8 cellular contexts compared by ENCODE assay signal in genomic region chr1:93608188-93609109, GRCh38.
DNase-seq lines count a peak whose midpoint lies in the region; ATAC-seq and TF ChIP-seq lines count a peak whose summit lies in the region.

No MANE protein-coding gene starts in this region.

- TF ChIP-seq CTCF in coronary artery (IDR thresholded peaks at IDR 0.05), result no peak

- in situ Hi-C loops in ACHN (cut with HindIII; ENCODE audit: low pct_ligation_motif_present, low pct_unique_long_range_greater_than_20kb, low sequenced_read_pairs), result no loop called here

- peak overlapping the region; percentile 43 for H3K4me3 ChIP-seq in coronary artery

- H3K27ac ChIP-seq in coronary artery, result peak overlapping the region; percentile 39 to 80

- peak; percentile 24 to 66 for DNase-seq in NCI-H524 (lab: John Stamatoyannopoulos, UW)
- DNase-seq in NCI-H524 treated with DMSO at 0.1 percent for 48 hours (lab: John Stamatoyannopoulos, UW), result no peak
- no peak for DNase-seq in coronary artery (ENCODE audit: low spot score)
- DNase-seq in stimulated activated CD8-positive, alpha-beta memory T cell treated with anti-CD3 and anti-CD28 coated beads, Interleukin-4, amount 100 ng/mL, for 48 hours, result peak; percentile 47
- no peak for DNase-seq in NCI-H774 (lab: John Stamatoyannopoulos, UW)
- no peak for DNase-seq in ACHN
- DNase-seq in NK-92 treated with Interleukin-12 subunit alpha and Interleukin-12 subunit beta, amount 100 ng/mL, for 24 hours (lab: John Stamatoyannopoulos, UW), result no peak

- peak; percentile 22 for ATAC-seq in HG03064 (IDR thresholded peaks at IDR 0.05; ENCODE audit: low read depth, unreplicated experiment)

Comparison
In these comparisons a context has a peak if more than half of its experiments do, and no peak if none do; other contexts are left out.
1. DNase-seq: peak in NCI-H524 (2 of 2) and stimulated activated CD8-positive, alpha-beta memory T cell treated with anti-CD3 and anti-CD28 coated beads, Interleukin-4, amount 100 ng/mL, for 48 hours (single experiment); none in NCI-H524 treated with DMSO at 0.1 percent for 48 hours (single experiment), coronary artery (single experiment), NCI-H774 (single experiment), ACHN (single experiment) and NK-92 treated with Interleukin-12 subunit alpha and Interleukin-12 subunit beta, amount 100 ng/mL, for 24 hours (single experiment).